In the genomic region with DNA sequence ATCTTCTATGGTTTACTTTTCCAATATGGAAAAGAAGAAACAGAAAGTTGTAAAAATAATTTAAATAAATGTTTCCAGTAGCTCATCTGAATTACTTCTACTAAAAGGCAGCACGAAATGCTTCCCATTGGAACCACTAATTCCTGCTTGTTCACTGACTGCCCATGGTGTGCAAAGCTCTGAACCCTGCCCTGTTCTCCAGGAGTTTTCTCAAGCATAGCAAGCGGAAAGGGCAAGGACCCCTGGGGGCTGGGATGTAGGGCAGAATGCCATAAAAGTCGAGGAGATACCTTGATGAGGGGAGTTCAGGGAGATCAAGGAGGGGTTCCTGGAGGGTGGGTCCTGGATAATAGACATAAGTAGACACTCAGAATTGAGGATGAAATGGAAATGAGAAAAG, we compare ENCODE assay signal across 24 cellular contexts. TPM values are rescaled to one million over a fixed set of nuclear protein-coding genes. Genes with fewer than 3 reads are reported as not detected.
"Had no signal": no experiment of that assay in that cellular context is flagged by ENCODE, and none has a peak within 500 bp of the region (broad histone marks: within the 10 kb centered on the region; RNA-seq: fewer than 3 reads in every experiment).

No MANE protein-coding gene starts in this region.

- H3K36me3 ChIP-seq: colonic mucosa, gastroesophageal sphincter, heart right ventricle, left lung, lower lobe of right lung had no signal

- H3K4me3 ChIP-seq: colonic mucosa, gastroesophageal sphincter, heart right ventricle, left lung, lower lobe of right lung had no signal

- H3K27me3 ChIP-seq: colonic mucosa, foreskin keratinocyte, left lung had no signal

- DNase-seq: colonic mucosa; cortex of kidney; effector CD8-positive, alpha-beta T cell; effector memory CD8-positive, alpha-beta T cell; endodermal cell; erythroblast; foreskin keratinocyte; glutamatergic neuron; head of caudate nucleus; heart right ventricle; hippocampal formation; immature natural killer cell; islet precursor cell; kidney; kidney glomerular epithelial cell; left colon; left lung; left ventricle myocardium superior; lower lobe of right lung; midbrain had no signal

- H3K27ac ChIP-seq: colonic mucosa, gastroesophageal sphincter, heart right ventricle, left lung, lower lobe of right lung had no signal

- H3K4me1 ChIP-seq: colonic mucosa, gastroesophageal sphincter, heart right ventricle, left lung, lower lobe of right lung had no signal

- ATAC-seq: effector memory CD8-positive, alpha-beta T cell; esophagus mucosa; foreskin keratinocyte; gastroesophageal sphincter; heart right ventricle; left colon; left lung; lower lobe of right lung had no signal

- H3K9me3 ChIP-seq: colonic mucosa, left lung, lower lobe of right lung had no signal

RNA-seq across cellular contexts. Expression of a gene that starts 35.3 kb away (rescaled TPM):
- total RNA-seq: colonic mucosa, endodermal cell, left colon, mononuclear cell, mucosa of gallbladder had no signal
- polyA plus RNA-seq: immature natural killer cell had no signal
